Comparison of ENCODE assay signal across 22 cellular contexts in the genomic region with DNA sequence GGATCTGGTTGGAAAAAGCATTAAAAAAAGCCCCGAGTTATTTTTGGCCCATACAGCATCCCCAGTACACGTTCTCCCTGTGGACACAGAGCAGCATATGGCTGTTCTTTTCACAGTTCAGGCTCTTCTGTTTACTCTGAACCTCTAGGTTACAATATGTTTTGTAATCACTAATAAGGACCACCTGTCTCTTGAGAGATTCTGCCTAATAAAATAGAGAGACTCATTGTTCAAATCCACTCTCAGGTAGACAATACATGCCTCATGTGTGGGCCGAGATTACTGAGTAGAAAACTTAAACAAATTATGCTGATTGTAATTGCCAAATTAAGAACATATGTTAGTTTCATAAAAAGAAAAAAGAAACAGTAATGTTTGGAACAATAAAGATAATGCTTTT.
DNase-seq lines count a peak whose midpoint lies in the region; TF ChIP-seq lines count a peak whose summit lies in the region.
"Had no signal": no experiment of that assay in that cellular context is flagged by ENCODE, and none has a peak within 500 bp of the region (broad histone marks: within the 10 kb centered on the region; RNA-seq: fewer than 3 reads in every experiment).

No MANE protein-coding gene starts in this region.

- H3K4me1 ChIP-seq in ascending aorta: no peaks in the 10 kb centered on the region

- TF ChIP-seq CTCF in ascending aorta (IDR thresholded peaks at IDR 0.05): no peak

- no peak overlapping the region for H3K4me3 ChIP-seq in ascending aorta
- H3K4me3 ChIP-seq: GM23248 had no signal

- H3K9me3 ChIP-seq in ascending aorta: no peaks in the 10 kb centered on the region

- DNase-seq in DMS79 (lab: John Stamatoyannopoulos, UW) (peak; percentile 10), NCI-H1417 (lab: John Stamatoyannopoulos, UW) (peak in 2 of 3 experiments; percentile 45 to 92), NCI-H345 (lab: John Stamatoyannopoulos, UW) (peak; percentile 73), SK-N-DZ (ENCODE audit: low spot score) (peak; percentile 58), ascending aorta (ENCODE audit: low spot score in 2 of 2) (no peak), NCI-H2227 treated with DMSO at 0.1 percent for 48 hours (lab: John Stamatoyannopoulos, UW) (no peak), kidney glomerular epithelial cell (lab: John Stamatoyannopoulos, UW) (no peak)
- DNase-seq: activated CD4-positive, alpha-beta memory T cell treated with anti-CD3 and anti-CD28 coated beads, Interleukin-2, amount 10 ng/mL, durations not matched to agents 7 days and 5 days; activated CD4-positive, CD25-positive, alpha-beta regulatory T cell; activated effector memory CD4-positive, alpha-beta T cell treated with anti-CD3 and anti-CD28 coated beads, Interleukin-2, amount 50 U/mL, for 16 hours; activated naive CD8-positive, alpha-beta T cell treated with anti-CD3 and anti-CD28 coated beads, Interleukin-2, amount 50 U/mL, for 24 hours; CD4-positive, CD25-positive, alpha-beta regulatory T cell; effector CD4-positive, alpha-beta T cell; erythroblast; foreskin fibroblast; GM23248; Karpas-422; naive thymus-derived CD4-positive, alpha-beta T cell; NCI-H1048; stimulated activated CD4-positive, alpha-beta T cell treated with anti-CD3 and anti-CD28 coated beads, Interleukin-2, amount 100 ng/mL, for 48 hours; stimulated activated naive CD4-positive, alpha-beta T cell; T1000 had no signal

- no peak overlapping the region for H3K27ac ChIP-seq in ascending aorta
- H3K27ac ChIP-seq: GM23248 had no signal

- H3K36me3 ChIP-seq in ascending aorta: no peaks in the 10 kb centered on the region

- intact Hi-C loops in ascending aorta (cut with DNase I): no loop called here

- H3K27me3 ChIP-seq in ascending aorta: no peaks in the 10 kb centered on the region

Comparison
In these comparisons a context has a peak if more than half of its experiments do, and no peak if none do; other contexts are left out.
1. DNase-seq: peak in DMS79 (single experiment), NCI-H1417 (2 of 3), NCI-H345 (single experiment) and SK-N-DZ (single experiment); none in ascending aorta (0 of 2), NCI-H2227 treated with DMSO at 0.1 percent for 48 hours (single experiment) and kidney glomerular epithelial cell (single experiment).